In the genomic region with DNA sequence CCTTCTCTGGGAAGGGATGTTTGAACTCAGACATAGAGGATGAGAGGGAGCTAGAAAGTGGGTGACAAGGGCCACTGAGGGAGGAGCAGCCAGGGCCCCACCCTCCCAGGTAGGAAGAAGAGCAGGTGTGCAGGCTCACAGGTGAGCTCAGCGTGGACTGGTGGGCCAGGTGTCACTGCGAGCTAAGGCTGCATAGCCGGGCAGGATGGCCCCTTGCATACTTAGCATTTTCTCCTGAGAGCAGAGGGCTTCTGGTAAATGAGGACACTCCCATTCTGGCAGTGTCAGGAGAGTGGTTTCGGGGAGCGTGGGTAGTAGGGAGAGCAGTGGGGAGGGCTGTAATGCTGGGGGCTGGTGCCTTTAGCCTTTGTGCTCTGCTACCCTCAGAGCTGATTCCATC, we compare ENCODE assay signal across 22 cellular contexts.
DNase-seq lines count a peak whose midpoint lies in the region; TF ChIP-seq lines count a peak whose summit lies in the region.
"Had no signal": no experiment of that assay in that cellular context is flagged by ENCODE, and none has a peak within 500 bp of the region (broad histone marks: within the 10 kb centered on the region; RNA-seq: fewer than 3 reads in every experiment).

No MANE protein-coding gene starts in this region.

- H3K36me3 ChIP-seq in H7 (replicated peaks; ENCODE audit: control insufficient read depth, insufficient read depth, low read length) (no peaks in the 10 kb centered on the region), sigmoid colon (no peaks in the 10 kb centered on the region)
- H3K36me3 ChIP-seq: BE2C had no signal

- H3K4me3 ChIP-seq in H7 (ENCODE audit: insufficient read depth, low read depth, low read length) (no peak overlapping the region), sigmoid colon (no peak overlapping the region)
- H3K4me3 ChIP-seq: GM12878, SK-N-MC had no signal

- no peak for TF ChIP-seq EP300 in sigmoid colon (IDR thresholded peaks at IDR 0.05)

- intact Hi-C loops in sigmoid colon (cut with DNase I), result no loop called here

- TF ChIP-seq CTCF in sigmoid colon (IDR thresholded peaks at IDR 0.05), result no peak

- H3K27ac ChIP-seq in sigmoid colon, result no peak overlapping the region
- H3K27ac ChIP-seq: KMS-11, RWPE1, SK-N-MC had no signal

- no peaks in the 10 kb centered on the region for H3K27me3 ChIP-seq in H7 (ENCODE audit: control insufficient read depth, insufficient read depth, low read length)
- peaks cover 0 to 35% (median 5%) of the 10 kb centered on the region in 3 donors for H3K27me3 ChIP-seq in sigmoid colon
- H3K27me3 ChIP-seq: BE2C had no signal

- 45 to 71% methylated on average over 5 of the region's 5 CpGs for WGBS in sigmoid colon, 2 donors

- no peak for TF ChIP-seq POLR2A in sigmoid colon (IDR thresholded peaks at IDR 0.05)

- no peaks in the 10 kb centered on the region for H3K9me3 ChIP-seq in sigmoid colon
- H3K9me3 ChIP-seq: BE2C had no signal

- peak; percentile 16 for DNase-seq in H7
- DNase-seq in NCI-H69 (lab: John Stamatoyannopoulos, UW), result peak; percentile 57
- peak; percentile 24 for DNase-seq in islet precursor cell
- DNase-seq in sigmoid colon, result peak; percentile 37
- DNase-seq in NCI-H2029 (lab: John Stamatoyannopoulos, UW), result no peak
- DNase-seq in NK-92 (lab: John Stamatoyannopoulos, UW; ENCODE audit: unreplicated experiment), result no peak
- no peak for DNase-seq in mucosa of gallbladder (ENCODE audit: low spot score)
- DNase-seq: BE2C, GOT3, IMR-90, NCI-H1092 treated with DMSO at 0.1 percent for 48 hours, NCI-H1436 treated with DMSO at 0.1 percent for 48 hours, NCI-H2081, NCI-H2171, NCI-H345, NCI-H524, PC-3, SHP77 treated with DMSO at 0.1 percent for 48 hours had no signal

- no peaks in the 10 kb centered on the region for H3K4me1 ChIP-seq in sigmoid colon
- H3K4me1 ChIP-seq: BE2C had no signal

Comparison
In these comparisons a context has a peak if more than half of its experiments do, and no peak if none do; other contexts are left out.
1. DNase-seq: peak in H7 (single experiment), NCI-H69 (single experiment), islet precursor cell (single experiment) and sigmoid colon (single experiment); none in NCI-H2029 (single experiment), NK-92 (single experiment) and mucosa of gallbladder (single experiment).